1 cellular context compared by ENCODE assay signal in the genomic region with DNA sequence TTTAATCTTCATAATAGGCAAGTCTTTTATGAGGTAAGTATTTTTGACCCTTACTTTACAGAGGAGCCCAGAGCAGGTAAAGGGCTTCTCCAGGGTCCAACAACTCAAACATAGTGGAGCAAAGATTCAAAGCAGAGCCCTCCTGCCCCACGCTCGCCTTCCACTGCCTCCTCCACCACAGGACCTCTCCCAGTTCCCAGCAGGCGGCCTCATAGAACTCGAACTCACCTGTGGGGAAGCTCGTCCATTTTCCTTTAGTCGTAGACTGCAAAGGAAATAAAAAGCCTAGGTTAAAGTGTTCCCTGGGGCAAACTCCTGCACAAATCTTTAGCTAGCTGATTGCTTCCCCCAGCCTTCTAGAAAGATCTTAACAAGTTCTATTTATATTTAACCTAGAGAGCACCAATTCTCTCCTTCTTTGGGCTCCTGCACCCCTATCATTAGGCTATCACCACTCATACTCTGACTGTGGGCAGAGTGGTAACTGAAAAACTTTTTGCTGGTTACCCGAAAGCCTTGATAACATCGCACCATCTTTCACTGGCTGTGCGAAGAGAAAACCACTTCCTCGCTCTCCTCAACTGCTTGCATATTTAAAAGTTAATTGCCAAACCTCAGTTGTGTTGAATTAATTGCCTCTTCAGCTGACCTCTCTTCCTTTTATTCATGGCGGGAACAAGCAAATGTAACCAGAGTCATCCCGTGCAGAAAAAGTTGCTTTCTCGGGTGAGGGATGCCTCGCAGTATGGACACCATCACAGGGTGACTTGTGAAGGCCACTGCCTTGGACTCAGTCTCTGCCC.
TF ChIP-seq lines count a peak whose summit lies in the region.

No MANE protein-coding gene starts in this region.

TF ChIP-seq in SK-N-SH treated with all-trans-retinoic acid at 6 μM for 48 hours, 23 proteins besides CTCF, POLR2A, EP300 and RAD21 (continued from another document):
- TF ChIP-seq TCF4 (CRISPR knock-in tag; IDR thresholded peaks at IDR 0.05; ENCODE audit: borderline replicate concordance), result no peak
- no peak for TF ChIP-seq CSDC2 (CRISPR knock-in tag; IDR thresholded peaks at IDR 0.05)
- no peak for TF ChIP-seq OSR1 (CRISPR knock-in tag; IDR thresholded peaks at IDR 0.05)
- TF ChIP-seq ZC3H10 (CRISPR knock-in tag; IDR thresholded peaks at IDR 0.05), result no peak
- no peak for TF ChIP-seq SNAI2 (CRISPR knock-in tag; IDR thresholded peaks at IDR 0.05)
